ENCODE assay signal across 7 cellular contexts in the genomic region with DNA sequence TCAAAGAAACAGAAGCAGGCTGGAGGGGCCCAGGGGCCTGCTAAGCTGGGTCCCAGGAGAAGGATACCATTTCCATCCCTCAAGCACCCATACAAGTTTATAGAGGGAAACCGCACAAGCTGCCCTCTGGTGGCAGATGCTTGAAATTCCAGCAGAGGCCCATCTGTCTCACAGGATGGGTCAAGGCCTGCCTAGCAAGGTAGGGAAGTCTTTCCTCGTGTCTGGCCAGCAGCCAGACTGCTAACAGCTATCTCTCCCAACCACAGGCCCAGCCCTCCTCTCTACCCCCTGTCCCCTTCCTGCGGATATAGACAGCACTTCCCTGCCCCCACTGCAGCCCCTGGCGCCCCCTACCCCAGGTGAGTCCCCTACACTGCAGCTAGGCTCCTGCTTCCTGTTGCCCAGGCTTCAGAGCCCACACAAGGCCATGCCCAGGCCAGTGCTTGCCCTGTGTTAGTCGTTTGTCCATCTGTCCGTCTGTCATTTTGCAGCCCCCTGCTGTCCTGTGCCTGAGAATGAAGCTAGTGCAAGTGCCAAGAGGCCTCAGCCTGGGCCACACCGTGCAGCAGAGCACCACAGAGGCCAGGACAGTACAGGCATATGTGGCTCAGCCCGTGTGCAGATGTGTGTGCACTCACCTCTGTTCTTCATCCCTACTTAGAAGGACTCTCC. TPM values are rescaled to one million over a fixed set of nuclear protein-coding genes. Genes with fewer than 3 reads are reported as not detected.
DNase-seq lines count a peak whose midpoint lies in the region; ATAC-seq and TF ChIP-seq lines count a peak whose summit lies in the region.

No MANE protein-coding gene starts in this region.

- POLR2A ChIA-PET in GM10248 (lab: Yijun Ruan, JAX): interaction anchor here (1.9 kb wide), 1 partner anchor 36 kb away, joined by 8 read pairs; a partner anchor contains a TSS

- H3K27me3 Mint-ChIP-seq in type B pancreatic cell: no peaks in the 10 kb centered on the region

- no peak overlapping the region for H3K4me3 Mint-ChIP-seq in type B pancreatic cell

- H3K9me3 Mint-ChIP-seq in type B pancreatic cell: no peaks in the 10 kb centered on the region

- no peak overlapping the region for H3K4me3 ChIP-seq in epithelial cell of esophagus (ENCODE audit: low read length)

- H3K27ac Mint-ChIP-seq in type B pancreatic cell: no peak overlapping the region

- CTCF ChIA-PET in GM10248 (lab: Yijun Ruan, JAX): interaction anchor here (0.7 to 26.3 kb wide), 24 partner anchors 7 to 448 kb away, joined by 3 to 882 read pairs (median 6); no protein-coding TSS in a partner anchor

- DNase-seq in GM10248 (ENCODE audit: extremely low spot score) (peak; percentile 74), NCI-H69 (lab: John Stamatoyannopoulos, UW) (peak; percentile 93), epithelial cell of esophagus (ENCODE audit: low read depth) (peak; percentile 92), midbrain (lab: John Stamatoyannopoulos, UW) (peak; percentile 47), type B pancreatic cell (ENCODE audit: extremely low spot score, unreplicated experiment) (peak; percentile 75)
- DNase-seq in activated CD4-positive, alpha-beta T cell treated with anti-CD3 and anti-CD28 coated beads, Interleukin-2, amount 50 U/mL, for 4 hours: peak; percentile 51 to 59

- peaks cover 7% of the 10 kb centered on the region for H3K36me3 Mint-ChIP-seq in type B pancreatic cell

- TF ChIP-seq CTCF in GM10248 (IDR thresholded peaks at IDR 0.05; ENCODE audit: control extremely low read depth, extremely low read depth, low read depth, missing control alignments) (peak; percentile 80), epithelial cell of esophagus (IDR thresholded peaks at IDR 0.05; ENCODE audit: insufficient read depth, low read depth, low read length, missing control alignments) (peak; percentile 86), type B pancreatic cell (conservative IDR thresholded peaks at IDR 0.05) (peak; percentile 87)

- peak; percentile 50 for ATAC-seq in HG02981 (IDR thresholded peaks at IDR 0.05; ENCODE audit: unreplicated experiment)

- H3K4me1 Mint-ChIP-seq in type B pancreatic cell (ENCODE audit: unreplicated experiment): peaks cover 17% of the 10 kb centered on the region

RNA-seq across cellular contexts. Expression of a gene that starts 26.2 kb away (rescaled TPM):
- total RNA-seq in type B pancreatic cell (ENCODE audit: low replicate concordance): 6.2 and 11.7 TPM in 2 replicates

RNA-seq across cellular contexts. Expression of a gene that starts 36.1 kb away (rescaled TPM):
- 308 and 332 TPM in 2 replicates for total RNA-seq in type B pancreatic cell (ENCODE audit: low replicate concordance)
